Comparison of ENCODE assay signal across 1 cellular context in the genomic region with DNA sequence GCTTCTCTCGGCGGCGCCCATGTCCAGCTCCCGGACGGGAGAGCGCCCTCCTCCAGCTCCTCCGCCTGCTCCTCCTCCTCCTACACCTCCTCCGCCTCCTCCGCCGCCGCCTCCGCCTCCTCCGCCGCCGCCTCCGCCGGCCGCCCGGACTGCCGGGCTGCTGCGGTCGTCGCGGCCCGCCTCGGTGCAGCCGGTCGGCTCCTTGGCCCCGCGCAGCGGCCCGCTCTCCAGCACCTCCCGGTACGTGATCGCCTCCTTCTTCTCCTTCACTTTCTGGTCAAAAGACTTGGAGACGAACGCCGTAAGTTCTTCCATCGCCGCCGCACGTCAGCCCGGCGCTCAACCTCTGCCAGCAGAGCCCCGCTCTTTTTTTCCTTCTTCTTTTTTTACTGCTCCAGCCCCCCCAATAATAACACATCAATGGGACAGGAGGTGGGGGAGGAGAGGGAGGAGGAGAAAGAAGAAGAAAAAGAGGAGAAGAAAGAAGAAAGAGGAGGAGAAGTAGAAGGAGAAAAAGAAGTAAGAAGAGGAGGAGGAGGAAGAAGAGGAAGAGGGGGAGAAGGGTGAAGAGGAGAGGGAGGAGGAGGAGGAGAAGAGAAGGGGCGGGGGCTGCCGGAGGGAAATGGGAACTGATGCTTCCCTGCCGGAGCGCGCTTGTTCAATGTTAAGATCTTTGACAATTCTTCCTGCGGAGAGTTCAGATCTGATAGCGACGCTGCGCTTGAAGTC.
TF ChIP-seq lines count a peak whose summit lies in the region.

A gene (minus strand): TSS at position 711 of the 729 bp plus-strand sequence. CDS start 396 bp downstream, at position 315.

TF ChIP-seq in K562, 482 proteins besides CTCF, POLR2A, EP300 and RAD21 (continued from another document and continues in another):
- TF ChIP-seq, protein P1, sequence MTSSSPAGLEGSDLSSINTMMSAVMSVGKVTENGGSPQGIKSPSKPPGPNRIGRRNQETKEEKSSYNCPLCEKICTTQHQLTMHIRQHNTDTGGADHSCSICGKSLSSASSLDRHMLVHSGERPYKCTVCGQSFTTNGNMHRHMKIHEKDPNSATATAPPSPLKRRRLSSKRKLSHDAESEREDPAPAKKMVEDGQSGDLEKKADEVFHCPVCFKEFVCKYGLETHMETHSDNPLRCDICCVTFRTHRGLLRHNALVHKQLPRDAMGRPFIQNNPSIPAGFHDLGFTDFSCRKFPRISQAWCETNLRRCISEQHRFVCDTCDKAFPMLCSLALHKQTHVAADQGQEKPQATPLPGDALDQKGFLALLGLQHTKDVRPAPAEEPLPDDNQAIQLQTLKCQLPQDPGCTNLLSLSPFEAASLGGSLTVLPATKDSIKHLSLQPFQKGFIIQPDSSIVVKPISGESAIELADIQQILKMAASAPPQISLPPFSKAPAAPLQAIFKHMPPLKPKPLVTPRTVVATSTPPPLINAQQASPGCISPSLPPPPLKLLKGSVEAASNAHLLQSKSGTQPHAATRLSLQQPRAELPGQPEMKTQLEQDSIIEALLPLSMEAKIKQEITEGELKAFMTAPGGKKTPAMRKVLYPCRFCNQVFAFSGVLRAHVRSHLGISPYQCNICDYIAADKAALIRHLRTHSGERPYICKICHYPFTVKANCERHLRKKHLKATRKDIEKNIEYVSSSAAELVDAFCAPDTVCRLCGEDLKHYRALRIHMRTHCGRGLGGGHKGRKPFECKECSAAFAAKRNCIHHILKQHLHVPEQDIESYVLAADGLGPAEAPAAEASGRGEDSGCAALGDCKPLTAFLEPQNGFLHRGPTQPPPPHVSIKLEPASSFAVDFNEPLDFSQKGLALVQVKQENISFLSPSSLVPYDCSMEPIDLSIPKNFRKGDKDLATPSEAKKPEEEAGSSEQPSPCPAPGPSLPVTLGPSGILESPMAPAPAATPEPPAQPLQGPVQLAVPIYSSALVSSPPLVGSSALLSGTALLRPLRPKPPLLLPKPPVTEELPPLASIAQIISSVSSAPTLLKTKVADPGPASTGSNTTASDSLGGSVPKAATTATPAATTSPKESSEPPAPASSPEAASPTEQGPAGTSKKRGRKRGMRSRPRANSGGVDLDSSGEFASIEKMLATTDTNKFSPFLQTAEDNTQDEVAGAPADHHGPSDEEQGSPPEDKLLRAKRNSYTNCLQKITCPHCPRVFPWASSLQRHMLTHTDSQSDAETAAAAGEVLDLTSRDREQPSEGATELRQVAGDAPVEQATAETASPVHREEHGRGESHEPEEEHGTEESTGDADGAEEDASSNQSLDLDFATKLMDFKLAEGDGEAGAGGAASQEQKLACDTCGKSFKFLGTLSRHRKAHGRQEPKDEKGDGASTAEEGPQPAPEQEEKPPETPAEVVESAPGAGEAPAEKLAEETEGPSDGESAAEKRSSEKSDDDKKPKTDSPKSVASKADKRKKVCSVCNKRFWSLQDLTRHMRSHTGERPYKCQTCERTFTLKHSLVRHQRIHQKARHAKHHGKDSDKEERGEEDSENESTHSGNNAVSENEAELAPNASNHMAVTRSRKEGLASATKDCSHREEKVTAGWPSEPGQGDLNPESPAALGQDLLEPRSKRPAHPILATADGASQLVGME (CRISPR knock-in tag; IDR thresholded peaks at IDR 0.05), result no peak
- TF ChIP-seq SMARCA5 (IDR thresholded peaks at IDR 0.05) (0 out of 2 replicates have a peak, but pooled peaks have one; percentile 49), KAT8 (IDR thresholded peaks at IDR 0.05; ENCODE audit: low read depth) (no peak), ETV6 (IDR thresholded peaks at IDR 0.05; ENCODE audit: borderline replicate concordance in 1 of 2, low read depth in 2 of 2, low read length in 1 of 2) (no peak), ETV6 (CRISPR knock-in tag; IDR thresholded peaks at IDR 0.05; ENCODE audit: borderline replicate concordance) (no peak), RFX1 (IDR thresholded peaks at IDR 0.05) (no peak), FOXJ2 (tag; IDR thresholded peaks at IDR 0.05) (no peak), CAMTA2 (CRISPR knock-in tag; conservative IDR thresholded peaks at IDR 0.05) (no peak), FOXK1 (CRISPR knock-in tag; IDR thresholded peaks at IDR 0.05; ENCODE audit: borderline replicate concordance) (no peak), MXI1 (IDR thresholded peaks at IDR 0.05; ENCODE audit: low read depth, low read length) (no peak), CBFB (CRISPR knock-in tag; IDR thresholded peaks at IDR 0.05) (no peak), POLR3A (IDR thresholded peaks at IDR 0.05; ENCODE audit: borderline replicate concordance, extremely low read depth, insufficient read depth, insufficient read length) (no peak), GABPB1 (CRISPR knock-in tag; IDR thresholded peaks at IDR 0.05) (no peak), NR1H2 (CRISPR knock-in tag; IDR thresholded peaks at IDR 0.05) (no peak), SP2 (IDR thresholded peaks at IDR 0.05; ENCODE audit: extremely low read depth, low read depth, low read length, poor library complexity, severe bottlenecking) (no peak), HMG20B (CRISPR knock-in tag; IDR thresholded peaks at IDR 0.05) (no peak), KDM1A (IDR thresholded peaks at IDR 0.05) (peak; percentile 42 to 50), ASH1L (IDR thresholded peaks at IDR 0.05; ENCODE audit: borderline replicate concordance, low read depth, partially characterized antibody) (peak; percentile 25), TSC22D4 (tag; IDR thresholded peaks at IDR 0.05) (no peak), PTBP1 (IDR thresholded peaks at IDR 0.05; ENCODE audit: low read depth, low read length) (no peak), MCM7 (IDR thresholded peaks at IDR 0.05) (no peak), ZNF778 (CRISPR knock-in tag; IDR thresholded peaks at IDR 0.05) (no peak), PHTF2 (CRISPR knock-in tag; IDR thresholded peaks at IDR 0.05) (no peak), CREBBP (IDR thresholded peaks at IDR 0.05; ENCODE audit: low read depth, low read length) (no peak), NBN (IDR thresholded peaks at IDR 0.05; ENCODE audit: low read depth) (peak; percentile 64; the same call in 1 of the 2 replicates), U2AF2 (optimal IDR thresholded peaks at IDR 0.05; ENCODE audit: low read depth, low read length) (no peak), NFRKB (IDR thresholded peaks at IDR 0.05; ENCODE audit: low read depth) (peak; percentile 9; the same call in 1 of the 2 replicates), ARID1B (IDR thresholded peaks at IDR 0.05) (no peak), ZNF586 (CRISPR knock-in tag; conservative IDR thresholded peaks at IDR 0.05) (no peak), HDAC3 (IDR thresholded peaks at IDR 0.05; ENCODE audit: borderline replicate concordance, partially characterized antibody) (no peak), CC2D1A (IDR thresholded peaks at IDR 0.05) (no peak), ZFP1 (CRISPR knock-in tag; IDR thresholded peaks at IDR 0.05) (no peak), BRD9 (IDR thresholded peaks at IDR 0.05; ENCODE audit: low read depth, partially characterized antibody) (peak; percentile 77), KLF1 (tag; IDR thresholded peaks at IDR 0.05) (0 out of 2 replicates have a peak, but pooled peaks have one; percentile 25), NCOA1 (IDR thresholded peaks at IDR 0.05; ENCODE audit: low read depth) (no peak), ZNF239 (CRISPR knock-in tag; IDR thresholded peaks at IDR 0.05) (no peak), DIDO1 (tag; IDR thresholded peaks at IDR 0.05; ENCODE audit: low read depth) (no peak), ZNF217 (CRISPR knock-in tag; IDR thresholded peaks at IDR 0.05) (no peak), BHLHE40 (IDR thresholded peaks at IDR 0.05; ENCODE audit: low read length) (no peak), SMAD2 (IDR thresholded peaks at IDR 0.05; ENCODE audit: low read depth, low read length) (no peak), U2AF1 (optimal IDR thresholded peaks at IDR 0.05; ENCODE audit: low read depth, low read length) (no peak), CCNT2 (IDR thresholded peaks at IDR 0.05; ENCODE audit: borderline replicate concordance, extremely low read depth, insufficient read length, low read depth, low read length) (no peak)
- TF ChIP-seq, protein P2, sequence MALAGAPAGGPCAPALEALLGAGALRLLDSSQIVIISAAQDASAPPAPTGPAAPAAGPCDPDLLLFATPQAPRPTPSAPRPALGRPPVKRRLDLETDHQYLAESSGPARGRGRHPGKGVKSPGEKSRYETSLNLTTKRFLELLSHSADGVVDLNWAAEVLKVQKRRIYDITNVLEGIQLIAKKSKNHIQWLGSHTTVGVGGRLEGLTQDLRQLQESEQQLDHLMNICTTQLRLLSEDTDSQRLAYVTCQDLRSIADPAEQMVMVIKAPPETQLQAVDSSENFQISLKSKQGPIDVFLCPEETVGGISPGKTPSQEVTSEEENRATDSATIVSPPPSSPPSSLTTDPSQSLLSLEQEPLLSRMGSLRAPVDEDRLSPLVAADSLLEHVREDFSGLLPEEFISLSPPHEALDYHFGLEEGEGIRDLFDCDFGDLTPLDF (CRISPR knock-in tag; IDR thresholded peaks at IDR 0.05), result no peak
- TF ChIP-seq, protein P3, sequence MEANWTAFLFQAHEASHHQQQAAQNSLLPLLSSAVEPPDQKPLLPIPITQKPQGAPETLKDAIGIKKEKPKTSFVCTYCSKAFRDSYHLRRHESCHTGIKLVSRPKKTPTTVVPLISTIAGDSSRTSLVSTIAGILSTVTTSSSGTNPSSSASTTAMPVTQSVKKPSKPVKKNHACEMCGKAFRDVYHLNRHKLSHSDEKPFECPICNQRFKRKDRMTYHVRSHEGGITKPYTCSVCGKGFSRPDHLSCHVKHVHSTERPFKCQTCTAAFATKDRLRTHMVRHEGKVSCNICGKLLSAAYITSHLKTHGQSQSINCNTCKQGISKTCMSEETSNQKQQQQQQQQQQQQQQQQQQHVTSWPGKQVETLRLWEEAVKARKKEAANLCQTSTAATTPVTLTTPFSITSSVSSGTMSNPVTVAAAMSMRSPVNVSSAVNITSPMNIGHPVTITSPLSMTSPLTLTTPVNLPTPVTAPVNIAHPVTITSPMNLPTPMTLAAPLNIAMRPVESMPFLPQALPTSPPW (CRISPR knock-in tag; IDR thresholded peaks at IDR 0.05), result peak; percentile 53; the same call in 1 of the 2 replicates
- TF ChIP-seq, protein P4, sequence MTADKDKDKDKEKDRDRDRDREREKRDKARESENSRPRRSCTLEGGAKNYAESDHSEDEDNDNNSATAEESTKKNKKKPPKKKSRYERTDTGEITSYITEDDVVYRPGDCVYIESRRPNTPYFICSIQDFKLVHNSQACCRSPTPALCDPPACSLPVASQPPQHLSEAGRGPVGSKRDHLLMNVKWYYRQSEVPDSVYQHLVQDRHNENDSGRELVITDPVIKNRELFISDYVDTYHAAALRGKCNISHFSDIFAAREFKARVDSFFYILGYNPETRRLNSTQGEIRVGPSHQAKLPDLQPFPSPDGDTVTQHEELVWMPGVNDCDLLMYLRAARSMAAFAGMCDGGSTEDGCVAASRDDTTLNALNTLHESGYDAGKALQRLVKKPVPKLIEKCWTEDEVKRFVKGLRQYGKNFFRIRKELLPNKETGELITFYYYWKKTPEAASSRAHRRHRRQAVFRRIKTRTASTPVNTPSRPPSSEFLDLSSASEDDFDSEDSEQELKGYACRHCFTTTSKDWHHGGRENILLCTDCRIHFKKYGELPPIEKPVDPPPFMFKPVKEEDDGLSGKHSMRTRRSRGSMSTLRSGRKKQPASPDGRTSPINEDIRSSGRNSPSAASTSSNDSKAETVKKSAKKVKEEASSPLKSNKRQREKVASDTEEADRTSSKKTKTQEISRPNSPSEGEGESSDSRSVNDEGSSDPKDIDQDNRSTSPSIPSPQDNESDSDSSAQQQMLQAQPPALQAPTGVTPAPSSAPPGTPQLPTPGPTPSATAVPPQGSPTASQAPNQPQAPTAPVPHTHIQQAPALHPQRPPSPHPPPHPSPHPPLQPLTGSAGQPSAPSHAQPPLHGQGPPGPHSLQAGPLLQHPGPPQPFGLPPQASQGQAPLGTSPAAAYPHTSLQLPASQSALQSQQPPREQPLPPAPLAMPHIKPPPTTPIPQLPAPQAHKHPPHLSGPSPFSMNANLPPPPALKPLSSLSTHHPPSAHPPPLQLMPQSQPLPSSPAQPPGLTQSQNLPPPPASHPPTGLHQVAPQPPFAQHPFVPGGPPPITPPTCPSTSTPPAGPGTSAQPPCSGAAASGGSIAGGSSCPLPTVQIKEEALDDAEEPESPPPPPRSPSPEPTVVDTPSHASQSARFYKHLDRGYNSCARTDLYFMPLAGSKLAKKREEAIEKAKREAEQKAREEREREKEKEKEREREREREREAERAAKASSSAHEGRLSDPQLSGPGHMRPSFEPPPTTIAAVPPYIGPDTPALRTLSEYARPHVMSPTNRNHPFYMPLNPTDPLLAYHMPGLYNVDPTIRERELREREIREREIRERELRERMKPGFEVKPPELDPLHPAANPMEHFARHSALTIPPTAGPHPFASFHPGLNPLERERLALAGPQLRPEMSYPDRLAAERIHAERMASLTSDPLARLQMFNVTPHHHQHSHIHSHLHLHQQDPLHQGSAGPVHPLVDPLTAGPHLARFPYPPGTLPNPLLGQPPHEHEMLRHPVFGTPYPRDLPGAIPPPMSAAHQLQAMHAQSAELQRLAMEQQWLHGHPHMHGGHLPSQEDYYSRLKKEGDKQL (CRISPR knock-in tag; IDR thresholded peaks at IDR 0.05; ENCODE audit: borderline replicate concordance), result no peak
- TF ChIP-seq, protein P5, sequence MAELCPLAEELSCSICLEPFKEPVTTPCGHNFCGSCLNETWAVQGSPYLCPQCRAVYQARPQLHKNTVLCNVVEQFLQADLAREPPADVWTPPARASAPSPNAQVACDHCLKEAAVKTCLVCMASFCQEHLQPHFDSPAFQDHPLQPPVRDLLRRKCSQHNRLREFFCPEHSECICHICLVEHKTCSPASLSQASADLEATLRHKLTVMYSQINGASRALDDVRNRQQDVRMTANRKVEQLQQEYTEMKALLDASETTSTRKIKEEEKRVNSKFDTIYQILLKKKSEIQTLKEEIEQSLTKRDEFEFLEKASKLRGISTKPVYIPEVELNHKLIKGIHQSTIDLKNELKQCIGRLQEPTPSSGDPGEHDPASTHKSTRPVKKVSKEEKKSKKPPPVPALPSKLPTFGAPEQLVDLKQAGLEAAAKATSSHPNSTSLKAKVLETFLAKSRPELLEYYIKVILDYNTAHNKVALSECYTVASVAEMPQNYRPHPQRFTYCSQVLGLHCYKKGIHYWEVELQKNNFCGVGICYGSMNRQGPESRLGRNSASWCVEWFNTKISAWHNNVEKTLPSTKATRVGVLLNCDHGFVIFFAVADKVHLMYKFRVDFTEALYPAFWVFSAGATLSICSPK (IDR thresholded peaks at IDR 0.05; ENCODE audit: borderline replicate concordance), result no peak
- TF ChIP-seq, protein P6, sequence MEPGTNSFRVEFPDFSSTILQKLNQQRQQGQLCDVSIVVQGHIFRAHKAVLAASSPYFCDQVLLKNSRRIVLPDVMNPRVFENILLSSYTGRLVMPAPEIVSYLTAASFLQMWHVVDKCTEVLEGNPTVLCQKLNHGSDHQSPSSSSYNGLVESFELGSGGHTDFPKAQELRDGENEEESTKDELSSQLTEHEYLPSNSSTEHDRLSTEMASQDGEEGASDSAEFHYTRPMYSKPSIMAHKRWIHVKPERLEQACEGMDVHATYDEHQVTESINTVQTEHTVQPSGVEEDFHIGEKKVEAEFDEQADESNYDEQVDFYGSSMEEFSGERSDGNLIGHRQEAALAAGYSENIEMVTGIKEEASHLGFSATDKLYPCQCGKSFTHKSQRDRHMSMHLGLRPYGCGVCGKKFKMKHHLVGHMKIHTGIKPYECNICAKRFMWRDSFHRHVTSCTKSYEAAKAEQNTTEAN (CRISPR knock-in tag; IDR thresholded peaks at IDR 0.05), result no peak
- TF ChIP-seq, protein P7, sequence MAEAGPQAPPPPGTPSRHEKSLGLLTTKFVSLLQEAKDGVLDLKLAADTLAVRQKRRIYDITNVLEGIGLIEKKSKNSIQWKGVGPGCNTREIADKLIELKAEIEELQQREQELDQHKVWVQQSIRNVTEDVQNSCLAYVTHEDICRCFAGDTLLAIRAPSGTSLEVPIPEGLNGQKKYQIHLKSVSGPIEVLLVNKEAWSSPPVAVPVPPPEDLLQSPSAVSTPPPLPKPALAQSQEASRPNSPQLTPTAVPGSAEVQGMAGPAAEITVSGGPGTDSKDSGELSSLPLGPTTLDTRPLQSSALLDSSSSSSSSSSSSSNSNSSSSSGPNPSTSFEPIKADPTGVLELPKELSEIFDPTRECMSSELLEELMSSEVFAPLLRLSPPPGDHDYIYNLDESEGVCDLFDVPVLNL (CRISPR knock-in tag; IDR thresholded peaks at IDR 0.05; ENCODE audit: low read depth), result no peak
